Comparison of ENCODE assay signal across 8 cellular contexts in genomic region chr4:74794341-74794801, GRCh38. TPM values are rescaled to one million over a fixed set of nuclear protein-coding genes. Genes with fewer than 3 reads are reported as not detected.
DNase-seq lines count a peak whose midpoint lies in the region; ATAC-seq and TF ChIP-seq lines count a peak whose summit lies in the region.

A gene with protein sequence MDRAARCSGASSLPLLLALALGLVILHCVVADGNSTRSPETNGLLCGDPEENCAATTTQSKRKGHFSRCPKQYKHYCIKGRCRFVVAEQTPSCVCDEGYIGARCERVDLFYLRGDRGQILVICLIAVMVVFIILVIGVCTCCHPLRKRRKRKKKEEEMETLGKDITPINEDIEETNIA (minus strand): TSS chr4:74794523. CDS start chr4:74794325, 198 bp downstream.

- H3K27ac ChIP-seq in ACC112 (ENCODE audit: low read depth, low read length), result no peak within 1 kb of the TSS
- H3K27ac ChIP-seq in ectodermal cell (ENCODE audit: insufficient read depth, low read depth, low read length, poor library complexity, severe bottlenecking), result no peak within 1 kb of the TSS
- peak within 1 kb of the TSS in 1 of 2 donors; percentile 85 for H3K27ac ChIP-seq in lung (ENCODE audit: low read depth in 1 of 2, low read length in 1 of 2)
- H3K27ac ChIP-seq in vagina, result peak within 1 kb of the TSS; percentile 62

- no peaks in the 10 kb centered on the region for H3K79me2 ChIP-seq in ACC112 (ENCODE audit: control insufficient read depth, insufficient read depth, low read length, unreplicated experiment)

- 4 to 5% methylated on average over 22 of the region's 22 CpGs for WGBS in ectodermal cell, 2 experiments
- 2% methylated on average over 21 to 22 of the region's 22 CpGs for WGBS in lung, 2 donors

- peak; percentile 56 for ATAC-seq in GM18868 (IDR thresholded peaks at IDR 0.05; ENCODE audit: unreplicated experiment)
- peak; percentile 80 for ATAC-seq in lung (ENCODE audit: insufficient read depth, low FRiP score)
- ATAC-seq in GM21529 (IDR thresholded peaks at IDR 0.05; ENCODE audit: unreplicated experiment), result no peak

- H3K4me1 ChIP-seq in ACC112 (ENCODE audit: control insufficient read depth, insufficient read depth, low read length, unreplicated experiment), result no peaks in the 10 kb centered on the region
- no peaks in the 10 kb centered on the region for H3K4me1 ChIP-seq in ectodermal cell (ENCODE audit: control insufficient read depth, insufficient read depth, low read length)
- no peaks in the 10 kb centered on the region for H3K4me1 ChIP-seq in lung (ENCODE audit: control insufficient read depth in 2 of 2, insufficient read depth in 2 of 2, low read length in 2 of 2)
- peaks cover 15% of the 10 kb centered on the region for H3K4me1 ChIP-seq in vagina

- no peaks in the 10 kb centered on the region for H3K36me3 ChIP-seq in ACC112 (ENCODE audit: insufficient read depth, low read length)
- H3K36me3 ChIP-seq in ectodermal cell (ENCODE audit: control insufficient read depth, insufficient read depth, low read length), result no peaks in the 10 kb centered on the region
- H3K36me3 ChIP-seq in lung (ENCODE audit: control insufficient read depth in 2 of 2, insufficient read depth in 2 of 2, low read length in 2 of 2), result no peaks in the 10 kb centered on the region
- H3K36me3 ChIP-seq in vagina, result no peaks in the 10 kb centered on the region

- peak within 1 kb of the TSS; percentile 74 for H2AFZ ChIP-seq in ACC112 (ENCODE audit: low read length, unreplicated experiment)

- TF ChIP-seq CTCF in lung (IDR thresholded peaks at IDR 0.05; ENCODE audit: control extremely low read depth, extremely low read depth), result no peak
- no peak for TF ChIP-seq CTCF in vagina (IDR thresholded peaks at IDR 0.05)

- H3K27me3 ChIP-seq in ACC112 (ENCODE audit: insufficient read depth, low read length), result peaks cover 30% of the 10 kb centered on the region
- peaks cover 41% of the 10 kb centered on the region for H3K27me3 ChIP-seq in ectodermal cell (ENCODE audit: control insufficient read depth, insufficient read depth, low read length, poor library complexity, severe bottlenecking)
- no peaks in the 10 kb centered on the region for H3K27me3 ChIP-seq in lung (ENCODE audit: control insufficient read depth, insufficient read depth)
- no peaks in the 10 kb centered on the region for H3K27me3 ChIP-seq in vagina

- DNase-seq in NCI-H82 treated with DMSO at 0.1 percent for 48 hours (lab: John Stamatoyannopoulos, UW; ENCODE audit: unreplicated experiment) (peak; percentile 1), lung (ENCODE audit: low spot score) (peak; percentile 71), vagina (ENCODE audit: extremely low spot score in 2 of 2) (no peak), OCI-M2 (lab: John Stamatoyannopoulos, UW; ENCODE audit: unreplicated experiment) (no peak)

- intact Hi-C loops in vagina (cut with DNase I), result no loop called here

- no peak for TF ChIP-seq POLR2A in vagina (IDR thresholded peaks at IDR 0.05)

- H3K4me3 ChIP-seq in ACC112 (ENCODE audit: low read depth, low read length), result peak within 1 kb of the TSS; percentile 87
- H3K4me3 ChIP-seq in ectodermal cell (ENCODE audit: insufficient read depth, low read depth, low read length), result peak within 1 kb of the TSS; percentile 50
- peak within 1 kb of the TSS; percentile 44 for H3K4me3 ChIP-seq in lung
- H3K4me3 ChIP-seq in vagina, result peak within 1 kb of the TSS; percentile 52 to 56

- no peaks in the 10 kb centered on the region for H3K9me3 ChIP-seq in ectodermal cell (ENCODE audit: control insufficient read depth, low read length)
- no peaks in the 10 kb centered on the region for H3K9me3 ChIP-seq in lung (ENCODE audit: control insufficient read depth in 2 of 2, insufficient read depth in 1 of 2, low read length in 1 of 2)
- no peaks in the 10 kb centered on the region for H3K9me3 ChIP-seq in vagina

RNA-seq across cellular contexts. Expression of the gene that starts here (rescaled TPM):
- polyA plus RNA-seq in ectodermal cell (2013, experiment 1 of 4), result 0.57 TPM
- 0.60 TPM for polyA plus RNA-seq in ectodermal cell (2013, experiment 2 of 4)
- 0.64 TPM for polyA plus RNA-seq in ectodermal cell (2013, experiment 3 of 4)
- 0.97 TPM for polyA plus RNA-seq in ectodermal cell (2013, experiment 4 of 4)
- total RNA-seq in lung (1 to 10 TPM; 4.4 to 9.2 TPM), vagina (0.74 TPM)
- 1 to 10 TPM; 3.0 to 3.6 TPM for polyA plus RNA-seq in lung

Comparison
In these comparisons a context has a peak if more than half of its experiments do, and no peak if none do; other contexts are left out.
1. DNase-seq: peak in NCI-H82 treated with DMSO at 0.1 percent for 48 hours (single experiment) and lung (single experiment); none in vagina (0 of 2) and OCI-M2 (single experiment).
2. Peak in every context shown above with its lines, with median percentiles within 50 percentile points of each other: H3K4me3 ChIP-seq.